Comparison of ENCODE assay signal across 16 cellular contexts in genomic region chr3:25648925-25649828, GRCh38. TPM values are rescaled to one million over a fixed set of nuclear protein-coding genes. Genes with fewer than 3 reads are reported as not detected.
DNase-seq lines count a peak whose midpoint lies in the region; ATAC-seq and TF ChIP-seq lines count a peak whose summit lies in the region.
"Had no signal": no experiment of that assay in that cellular context is flagged by ENCODE, and none has a peak within 500 bp of the region (broad histone marks: within the 10 kb centered on the region; RNA-seq: fewer than 3 reads in every experiment).

No MANE protein-coding gene starts in this region.

- H3K27me3 ChIP-seq in CD4-positive, alpha-beta T cell (ENCODE audit: control insufficient read depth, insufficient read depth, low read length) = no peaks in the 10 kb centered on the region
- H3K27me3 ChIP-seq in foreskin keratinocyte = no peaks in the 10 kb centered on the region

- peaks cover 10% of the 10 kb centered on the region for H4K20me1 ChIP-seq in OCI-LY7 (ENCODE audit: insufficient read depth, low read length)

- no peak for ATAC-seq in activated CD4-positive, alpha-beta T cell treated with anti-CD3 and anti-CD28 coated beads for 36 hours
- no peak for ATAC-seq in CD4-positive, alpha-beta T cell (ENCODE audit: poor library complexity)
- ATAC-seq in foreskin keratinocyte = peak; percentile 29

- no TSS peak for BruUV-seq in OCI-LY7 (replicated peaks; lab: Mats Ljungman, UMichigan)

- peaks cover 79% of the 10 kb centered on the region for H3K36me3 ChIP-seq in OCI-LY7 (ENCODE audit: insufficient read depth, low read length)

- H2AFZ ChIP-seq in OCI-LY7 (ENCODE audit: low read length) = no peak overlapping the region
- H2AFZ ChIP-seq: GM23248 had no signal

- POLR2A ChIA-PET in activated CD4-positive, alpha-beta T cell treated with anti-CD3 and anti-CD28 coated beads for 36 hours (lab: Charles Lee) = no interaction called here
- POLR2A ChIA-PET in CD4-positive, alpha-beta T cell (lab: Charles Lee) = interaction anchor here (0.9 to 2.4 kb wide), 4 partner anchors 9 to 208 kb away, joined by 3 to 8 read pairs (median 6); partner anchors contain the start of gene NGLY1
- POLR2A ChIA-PET in OCI-LY7 (lab: Charles Lee) = interaction anchor here (0.6 to 4.4 kb wide), 16 partner anchors 8 to 307 kb away, joined by 3 to 43 read pairs (median 4); no protein-coding TSS in a partner anchor

- H3K4me1 Mint-ChIP-seq in activated CD4-positive, alpha-beta T cell treated with anti-CD3 and anti-CD28 coated beads for 36 hours = peaks cover 54% of the 10 kb centered on the region
- H3K4me1 Mint-ChIP-seq in CD4-positive, alpha-beta T cell (ENCODE audit: low read depth) = peaks cover 60% of the 10 kb centered on the region
- H3K4me1 Mint-ChIP-seq in endothelial cell (ENCODE audit: unreplicated experiment) = peaks cover 22% of the 10 kb centered on the region

- CTCF ChIA-PET in activated CD4-positive, alpha-beta T cell treated with anti-CD3 and anti-CD28 coated beads for 36 hours (lab: Charles Lee) = interaction anchor here (0.7 to 5.1 kb wide), 23 partner anchors 8 to 436 kb away, joined by 3 to 116 read pairs (median 5); partner anchors contain the start of genes NGLY1 and OXSM
- CTCF ChIA-PET in CD4-positive, alpha-beta T cell (lab: Charles Lee) = interaction anchor here (1.2 to 2.8 kb wide), 10 partner anchors 10 to 1063 kb away, joined by 3 to 67 read pairs (median 6); partner anchors contain the start of gene OXSM
- CTCF ChIA-PET in OCI-LY7 (lab: Charles Lee; ENCODE audit: unreplicated experiment) = interaction anchor here (0.7 to 1.4 kb wide), 4 partner anchors 11 to 208 kb away, joined by 3 to 5 read pairs (median 4); no protein-coding TSS in a partner anchor

- peaks cover 94% of the 10 kb centered on the region for H3K79me2 ChIP-seq in OCI-LY7 (ENCODE audit: insufficient read depth, low read depth, low read length)

- H3K27ac ChIP-seq in CD4-positive, alpha-beta T cell (ENCODE audit: low read depth, low read length) = no peak overlapping the region
- H3K27ac ChIP-seq in OCI-LY7 (ENCODE audit: low read depth, low read length, poor library complexity, severe bottlenecking) (peak overlapping the region; percentile 42), foreskin keratinocyte (no peak overlapping the region)
- H3K27ac ChIP-seq: GM23248 had no signal

- H3K36me3 Mint-ChIP-seq in activated CD4-positive, alpha-beta T cell treated with anti-CD3 and anti-CD28 coated beads for 36 hours (ENCODE audit: low read depth) = peaks cover 29% of the 10 kb centered on the region
- H3K36me3 Mint-ChIP-seq in CD4-positive, alpha-beta T cell (ENCODE audit: low read depth) = peaks cover 49% of the 10 kb centered on the region
- H3K36me3 Mint-ChIP-seq in endothelial cell (ENCODE audit: low read depth, unreplicated experiment) = peaks cover 15% of the 10 kb centered on the region

- no peak overlapping the region for H3K4me2 ChIP-seq in OCI-LY7 (ENCODE audit: low read length)

- no peak overlapping the region for H3K4me3 Mint-ChIP-seq in activated CD4-positive, alpha-beta T cell treated with anti-CD3 and anti-CD28 coated beads for 36 hours
- H3K4me3 Mint-ChIP-seq in CD4-positive, alpha-beta T cell = no peak overlapping the region
- H3K4me3 Mint-ChIP-seq in endothelial cell (ENCODE audit: unreplicated experiment) = no peak overlapping the region
- H3K4me3 Mint-ChIP-seq: CD14-positive monocyte had no signal

- H3K4me1 ChIP-seq in OCI-LY7 (ENCODE audit: insufficient read depth, low read length, poor library complexity, severe bottlenecking) (peaks cover 16% of the 10 kb centered on the region), foreskin keratinocyte (no peaks in the 10 kb centered on the region)

- no peaks in the 10 kb centered on the region for H3K27me3 Mint-ChIP-seq in activated CD4-positive, alpha-beta T cell treated with anti-CD3 and anti-CD28 coated beads for 36 hours
- no peaks in the 10 kb centered on the region for H3K27me3 Mint-ChIP-seq in CD4-positive, alpha-beta T cell
- H3K27me3 Mint-ChIP-seq in endothelial cell (ENCODE audit: unreplicated experiment) = no peaks in the 10 kb centered on the region

- no peak overlapping the region for H3K4me3 ChIP-seq in OCI-LY7 (ENCODE audit: low read depth, low read length, poor library complexity, severe bottlenecking)
- H3K4me3 ChIP-seq: GM23248 had no signal

- peaks cover 16% of the 10 kb centered on the region for H3K9me3 Mint-ChIP-seq in activated CD4-positive, alpha-beta T cell treated with anti-CD3 and anti-CD28 coated beads for 36 hours (ENCODE audit: low read depth)
- peaks cover 14% of the 10 kb centered on the region for H3K9me3 Mint-ChIP-seq in CD4-positive, alpha-beta T cell
- no peaks in the 10 kb centered on the region for H3K9me3 Mint-ChIP-seq in endothelial cell (ENCODE audit: unreplicated experiment)

- peaks cover 11% of the 10 kb centered on the region for H3K9me3 ChIP-seq in CD4-positive, alpha-beta T cell (ENCODE audit: control insufficient read depth, low read length)
- peaks cover 48% of the 10 kb centered on the region for H3K9me3 ChIP-seq in OCI-LY7 (ENCODE audit: low read length)

- H3K27ac Mint-ChIP-seq in activated CD4-positive, alpha-beta T cell treated with anti-CD3 and anti-CD28 coated beads for 36 hours = peak overlapping the region; percentile 55
- peak overlapping the region; percentile 27 for H3K27ac Mint-ChIP-seq in CD4-positive, alpha-beta T cell
- no peak overlapping the region for H3K27ac Mint-ChIP-seq in endothelial cell (ENCODE audit: unreplicated experiment)

- TF ChIP-seq CTCF in CD4-positive, alpha-beta T cell (IDR thresholded peaks at IDR 0.05) = no peak
- TF ChIP-seq CTCF in OCI-LY7 (conservative IDR thresholded peaks at IDR 0.05; ENCODE audit: low read length) (no peak), foreskin keratinocyte (conservative IDR thresholded peaks at IDR 0.05) (no peak), endothelial cell (IDR thresholded peaks at IDR 0.05; ENCODE audit: unreplicated experiment) (no peak)

- no peaks in the 10 kb centered on the region for H3K9me2 ChIP-seq in OCI-LY7 (ENCODE audit: insufficient read depth, low read length)

- intact Hi-C loops in activated CD4-positive, alpha-beta T cell treated with anti-CD3 and anti-CD28 coated beads for 36 hours (cut with DNase I, micrococcal nuclease) = loop anchor here (1.0 to 10.0 kb wide), 8 partner anchors 14 to 1064 kb away; partner anchors contain the start of gene NGLY1 (in 1 of the 2)
- intact Hi-C loops in CD4-positive, alpha-beta T cell (cut with DNase I, micrococcal nuclease) = loop anchor here (1.0 to 10.0 kb wide), 4 partner anchors 208 to 1486 kb away; no protein-coding TSS in a partner anchor
- intact Hi-C loops in OCI-LY7 (cut with micrococcal nuclease; ENCODE audit: unreplicated experiment) = loop anchor here (1.0 to 5.0 kb wide), 5 partner anchors 73 to 248 kb away; no protein-coding TSS in a partner anchor

- DNase-seq in activated CD4-positive, alpha-beta T cell treated with anti-CD3 and anti-CD28 coated beads for 36 hours = no peak
- DNase-seq in activated CD4-positive, alpha-beta T cell treated with anti-CD3 and anti-CD28 coated beads, Interleukin-2, amount 50 U/mL, for 48 hours = no peak
- no peak for DNase-seq in CD4-positive, alpha-beta T cell
- DNase-seq in OCI-LY7 (ENCODE audit: low spot score) (peak; percentile 21), foreskin keratinocyte (peak in 1 of 2 donors; percentile 15), NCI-H2107 treated with DMSO at 0.1 percent for 48 hours (lab: John Stamatoyannopoulos, UW; ENCODE audit: unreplicated experiment) (no peak), dedifferentiated amniotic fluid mesenchymal stem cell (ENCODE audit: extremely low spot score) (no peak), endothelial cell (ENCODE audit: low spot score) (no peak)
- DNase-seq: 8988T, DMS79 treated with DMSO at 0.1 percent for 48 hours, GDM1, GM23248, NCI-H1930, NCI-H2171 treated with DMSO at 0.1 percent for 48 hours, NCI-H774 had no signal

RNA-seq across cellular contexts. Expression of gene TOP2B, which starts 15.5 kb away (rescaled TPM):
- total RNA-seq in activated CD4-positive, alpha-beta T cell treated with anti-CD3 and anti-CD28 coated beads for 36 hours = 100 to 1,000 TPM; 132 to 156 TPM
- total RNA-seq in CD4-positive, alpha-beta T cell = 10 to 100 TPM; 79.7 to 80.4 TPM
- total RNA-seq in OCI-LY7 (2014; rRNA removed; shearing (Covaris generic)) = 162 and 205 TPM in 2 replicates
- 264 and 323 TPM in 2 replicates for total RNA-seq in OCI-LY7 (2022)
- 83.2 and 91.0 TPM in 2 replicates for total RNA-seq in foreskin keratinocyte
- polyA plus RNA-seq in foreskin keratinocyte = 48.0 and 49.5 TPM in 2 replicates
- 195 TPM for total RNA-seq in endothelial cell (ENCODE audit: unreplicated experiment)
